1 cellular context compared by ENCODE assay signal in the genomic region with DNA sequence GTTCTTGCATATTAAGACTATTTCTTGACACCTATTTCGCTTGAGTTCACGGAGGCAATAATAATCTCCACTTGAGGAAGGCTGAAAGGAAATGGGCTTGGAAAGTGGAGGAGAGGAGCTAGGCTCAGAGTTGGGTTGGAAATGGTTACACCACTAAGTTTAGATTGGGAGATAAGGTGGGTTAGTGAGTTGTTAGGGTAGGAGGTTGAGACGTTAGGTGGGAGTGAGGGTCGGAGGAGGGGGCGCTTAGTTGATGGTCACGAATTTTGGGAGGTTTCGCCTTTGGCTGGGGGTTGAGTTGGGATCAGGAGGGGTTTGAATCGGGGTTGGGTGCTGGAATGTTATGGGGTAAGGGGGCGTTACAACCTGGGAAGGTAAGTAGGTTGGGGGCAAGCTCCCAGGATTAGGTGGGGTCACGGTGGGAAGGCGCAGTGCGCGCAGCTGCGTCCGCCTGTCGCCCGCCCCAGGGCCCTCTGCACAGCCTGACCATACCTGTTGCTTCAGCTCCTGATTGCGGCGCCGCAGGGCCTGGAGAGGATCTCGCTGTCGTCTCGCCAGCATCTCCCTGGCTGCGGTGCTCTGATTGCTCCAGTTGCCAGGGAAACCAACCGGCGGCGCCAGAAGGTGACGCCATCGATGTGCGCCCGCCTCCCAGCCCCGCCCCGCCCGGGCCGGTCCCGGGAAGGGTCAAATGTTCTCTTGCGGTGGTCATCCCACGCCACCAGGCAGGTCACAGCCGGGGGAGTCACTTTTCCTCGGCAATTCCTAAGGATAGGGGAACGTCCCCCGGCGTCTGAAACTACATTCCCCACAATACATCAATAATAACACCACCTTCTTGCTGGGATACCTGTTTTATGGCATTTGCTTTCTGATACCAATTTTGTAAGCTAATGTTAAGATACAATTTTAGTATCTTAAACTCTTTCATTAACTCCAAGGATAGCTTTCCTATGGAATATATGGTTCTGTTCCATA.
A peak's percentile ranks its signal among the peaks of the same experiment; 100 is the strongest.
TF ChIP-seq lines count a peak whose summit lies in the region.

Gene NPHP1 (minus strand): TSS at position 606 of the 978 bp plus-strand sequence. CDS start 45 bp downstream, at position 561.

TF ChIP-seq in HepG2, 621 proteins besides CTCF, POLR2A, EP300 and RAD21 (continued from another document and continues in another):
- TF ChIP-seq, protein P1, sequence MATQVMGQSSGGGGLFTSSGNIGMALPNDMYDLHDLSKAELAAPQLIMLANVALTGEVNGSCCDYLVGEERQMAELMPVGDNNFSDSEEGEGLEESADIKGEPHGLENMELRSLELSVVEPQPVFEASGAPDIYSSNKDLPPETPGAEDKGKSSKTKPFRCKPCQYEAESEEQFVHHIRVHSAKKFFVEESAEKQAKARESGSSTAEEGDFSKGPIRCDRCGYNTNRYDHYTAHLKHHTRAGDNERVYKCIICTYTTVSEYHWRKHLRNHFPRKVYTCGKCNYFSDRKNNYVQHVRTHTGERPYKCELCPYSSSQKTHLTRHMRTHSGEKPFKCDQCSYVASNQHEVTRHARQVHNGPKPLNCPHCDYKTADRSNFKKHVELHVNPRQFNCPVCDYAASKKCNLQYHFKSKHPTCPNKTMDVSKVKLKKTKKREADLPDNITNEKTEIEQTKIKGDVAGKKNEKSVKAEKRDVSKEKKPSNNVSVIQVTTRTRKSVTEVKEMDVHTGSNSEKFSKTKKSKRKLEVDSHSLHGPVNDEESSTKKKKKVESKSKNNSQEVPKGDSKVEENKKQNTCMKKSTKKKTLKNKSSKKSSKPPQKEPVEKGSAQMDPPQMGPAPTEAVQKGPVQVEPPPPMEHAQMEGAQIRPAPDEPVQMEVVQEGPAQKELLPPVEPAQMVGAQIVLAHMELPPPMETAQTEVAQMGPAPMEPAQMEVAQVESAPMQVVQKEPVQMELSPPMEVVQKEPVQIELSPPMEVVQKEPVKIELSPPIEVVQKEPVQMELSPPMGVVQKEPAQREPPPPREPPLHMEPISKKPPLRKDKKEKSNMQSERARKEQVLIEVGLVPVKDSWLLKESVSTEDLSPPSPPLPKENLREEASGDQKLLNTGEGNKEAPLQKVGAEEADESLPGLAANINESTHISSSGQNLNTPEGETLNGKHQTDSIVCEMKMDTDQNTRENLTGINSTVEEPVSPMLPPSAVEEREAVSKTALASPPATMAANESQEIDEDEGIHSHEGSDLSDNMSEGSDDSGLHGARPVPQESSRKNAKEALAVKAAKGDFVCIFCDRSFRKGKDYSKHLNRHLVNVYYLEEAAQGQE (IDR thresholded peaks at IDR 0.05; ENCODE audit: borderline replicate concordance in 1 of 2, low read depth in 1 of 2, low read length in 2 of 2), result peak in 1 of 2 experiments; percentile 36; a peak in 1 of 4 replicates
- TF ChIP-seq TAF1 (CRISPR knock-in tag; IDR thresholded peaks at IDR 0.05) (peak; percentile 57; the same call in 1 of the 2 replicates), HNF1A (IDR thresholded peaks at IDR 0.05; ENCODE audit: low read depth) (peak; percentile 28; the same call in 1 of the 2 replicates), HNF1A (CRISPR knock-in tag; IDR thresholded peaks at IDR 0.05; ENCODE audit: borderline replicate concordance) (peak; percentile 22; the same call in 1 of the 2 replicates), IRX3 (CRISPR knock-in tag; IDR thresholded peaks at IDR 0.05; ENCODE audit: borderline replicate concordance, low read depth) (peak; percentile 74; the same call in 1 of the 2 replicates), ZNF142 (CRISPR knock-in tag; IDR thresholded peaks at IDR 0.05) (no peak), KLF16 (CRISPR knock-in tag; IDR thresholded peaks at IDR 0.05) (peak; percentile 51 to 65; a peak in 1 of 4 replicates), PATZ1 (CRISPR knock-in tag; IDR thresholded peaks at IDR 0.05) (peak; percentile 66), FOXO1 (CRISPR knock-in tag; IDR thresholded peaks at IDR 0.05) (0 out of 2 replicates have a peak, but pooled peaks have one; percentile 42), ZNF839 (CRISPR knock-in tag; IDR thresholded peaks at IDR 0.05; ENCODE audit: borderline replicate concordance) (peak; percentile 53; the same call in 1 of the 2 replicates), KDM5A (IDR thresholded peaks at IDR 0.05; ENCODE audit: borderline replicate concordance, low read length) (peak; percentile 97), IKZF4 (CRISPR knock-in tag; IDR thresholded peaks at IDR 0.05; ENCODE audit: borderline replicate concordance, low read depth, not compliant biosample characterization) (peak; percentile 41), XRCC5 (optimal IDR thresholded peaks at IDR 0.05; ENCODE audit: low read length) (peak; percentile 73)
- TF ChIP-seq, protein P2, sequence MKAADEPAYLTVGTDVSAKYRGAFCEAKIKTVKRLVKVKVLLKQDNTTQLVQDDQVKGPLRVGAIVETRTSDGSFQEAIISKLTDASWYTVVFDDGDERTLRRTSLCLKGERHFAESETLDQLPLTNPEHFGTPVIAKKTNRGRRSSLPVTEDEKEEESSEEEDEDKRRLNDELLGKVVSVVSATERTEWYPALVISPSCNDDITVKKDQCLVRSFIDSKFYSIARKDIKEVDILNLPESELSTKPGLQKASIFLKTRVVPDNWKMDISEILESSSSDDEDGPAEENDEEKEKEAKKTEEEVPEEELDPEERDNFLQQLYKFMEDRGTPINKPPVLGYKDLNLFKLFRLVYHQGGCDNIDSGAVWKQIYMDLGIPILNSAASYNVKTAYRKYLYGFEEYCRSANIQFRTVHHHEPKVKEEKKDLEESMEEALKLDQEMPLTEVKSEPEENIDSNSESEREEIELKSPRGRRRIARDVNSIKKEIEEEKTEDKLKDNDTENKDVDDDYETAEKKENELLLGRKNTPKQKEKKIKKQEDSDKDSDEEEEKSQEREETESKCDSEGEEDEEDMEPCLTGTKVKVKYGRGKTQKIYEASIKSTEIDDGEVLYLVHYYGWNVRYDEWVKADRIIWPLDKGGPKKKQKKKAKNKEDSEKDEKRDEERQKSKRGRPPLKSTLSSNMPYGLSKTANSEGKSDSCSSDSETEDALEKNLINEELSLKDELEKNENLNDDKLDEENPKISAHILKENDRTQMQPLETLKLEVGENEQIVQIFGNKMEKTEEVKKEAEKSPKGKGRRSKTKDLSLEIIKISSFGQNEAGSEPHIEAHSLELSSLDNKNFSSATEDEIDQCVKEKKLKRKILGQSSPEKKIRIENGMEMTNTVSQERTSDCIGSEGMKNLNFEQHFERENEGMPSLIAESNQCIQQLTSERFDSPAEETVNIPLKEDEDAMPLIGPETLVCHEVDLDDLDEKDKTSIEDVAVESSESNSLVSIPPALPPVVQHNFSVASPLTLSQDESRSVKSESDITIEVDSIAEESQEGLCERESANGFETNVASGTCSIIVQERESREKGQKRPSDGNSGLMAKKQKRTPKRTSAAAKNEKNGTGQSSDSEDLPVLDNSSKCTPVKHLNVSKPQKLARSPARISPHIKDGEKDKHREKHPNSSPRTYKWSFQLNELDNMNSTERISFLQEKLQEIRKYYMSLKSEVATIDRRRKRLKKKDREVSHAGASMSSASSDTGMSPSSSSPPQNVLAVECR (CRISPR knock-in tag; IDR thresholded peaks at IDR 0.05; ENCODE audit: borderline replicate concordance), result peak; percentile 97
- TF ChIP-seq, protein P3, sequence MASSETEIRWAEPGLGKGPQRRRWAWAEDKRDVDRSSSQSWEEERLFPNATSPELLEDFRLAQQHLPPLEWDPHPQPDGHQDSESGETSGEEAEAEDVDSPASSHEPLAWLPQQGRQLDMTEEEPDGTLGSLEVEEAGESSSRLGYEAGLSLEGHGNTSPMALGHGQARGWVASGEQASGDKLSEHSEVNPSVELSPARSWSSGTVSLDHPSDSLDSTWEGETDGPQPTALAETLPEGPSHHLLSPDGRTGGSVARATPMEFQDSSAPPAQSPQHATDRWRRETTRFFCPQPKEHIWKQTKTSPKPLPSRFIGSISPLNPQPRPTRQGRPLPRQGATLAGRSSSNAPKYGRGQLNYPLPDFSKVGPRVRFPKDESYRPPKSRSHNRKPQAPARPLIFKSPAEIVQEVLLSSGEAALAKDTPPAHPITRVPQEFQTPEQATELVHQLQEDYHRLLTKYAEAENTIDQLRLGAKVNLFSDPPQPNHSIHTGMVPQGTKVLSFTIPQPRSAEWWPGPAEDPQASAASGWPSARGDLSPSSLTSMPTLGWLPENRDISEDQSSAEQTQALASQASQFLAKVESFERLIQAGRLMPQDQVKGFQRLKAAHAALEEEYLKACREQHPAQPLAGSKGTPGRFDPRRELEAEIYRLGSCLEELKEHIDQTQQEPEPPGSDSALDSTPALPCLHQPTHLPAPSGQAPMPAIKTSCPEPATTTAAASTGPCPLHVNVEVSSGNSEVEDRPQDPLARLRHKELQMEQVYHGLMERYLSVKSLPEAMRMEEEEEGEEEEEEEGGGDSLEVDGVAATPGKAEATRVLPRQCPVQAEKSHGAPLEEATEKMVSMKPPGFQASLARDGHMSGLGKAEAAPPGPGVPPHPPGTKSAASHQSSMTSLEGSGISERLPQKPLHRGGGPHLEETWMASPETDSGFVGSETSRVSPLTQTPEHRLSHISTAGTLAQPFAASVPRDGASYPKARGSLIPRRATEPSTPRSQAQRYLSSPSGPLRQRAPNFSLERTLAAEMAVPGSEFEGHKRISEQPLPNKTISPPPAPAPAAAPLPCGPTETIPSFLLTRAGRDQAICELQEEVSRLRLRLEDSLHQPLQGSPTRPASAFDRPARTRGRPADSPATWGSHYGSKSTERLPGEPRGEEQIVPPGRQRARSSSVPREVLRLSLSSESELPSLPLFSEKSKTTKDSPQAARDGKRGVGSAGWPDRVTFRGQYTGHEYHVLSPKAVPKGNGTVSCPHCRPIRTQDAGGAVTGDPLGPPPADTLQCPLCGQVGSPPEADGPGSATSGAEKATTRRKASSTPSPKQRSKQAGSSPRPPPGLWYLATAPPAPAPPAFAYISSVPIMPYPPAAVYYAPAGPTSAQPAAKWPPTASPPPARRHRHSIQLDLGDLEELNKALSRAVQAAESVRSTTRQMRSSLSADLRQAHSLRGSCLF (CRISPR knock-in tag; IDR thresholded peaks at IDR 0.05; ENCODE audit: borderline replicate concordance), result no peak
